In genomic region chr15:75185271-75186029, GRCh38 we compare ENCODE assay signal across 23 cellular contexts.
"Had no signal": no experiment of that assay in that cellular context is flagged by ENCODE, and none has a peak within 500 bp of the region (broad histone marks: within the 10 kb centered on the region; RNA-seq: fewer than 3 reads in every experiment).

No MANE protein-coding gene starts in this region.

- H3K36me3 ChIP-seq: colonic mucosa, left lung, tibial nerve, uterus had no signal

- H3K9me3 ChIP-seq: colonic mucosa, left lung, tibial nerve, uterus had no signal

- H3K36me3 Mint-ChIP-seq: activated naive CD4-positive, alpha-beta T cell treated with anti-CD3 and anti-CD28 coated beads, Interleukin-2, amount 10 ng/mL, durations not matched to agents 7 days and 5 days; brain had no signal

- ATAC-seq: activated naive CD8-positive, alpha-beta T cell treated with anti-CD3 and anti-CD28 coated beads, Interleukin-2, amount 50 U/mL, for 24 hours; activated T-cell treated with anti-CD3 and anti-CD28 coated beads, Interleukin-2, amount 50 U/mL, for 4 hours; foreskin keratinocyte; left lung; stimulated activated naive CD8-positive, alpha-beta T cell treated with anti-CD3 and anti-CD28 coated beads, Interleukin-15, Interleukin-2, amounts not matched to agents 100 U/mL and 50 U/mL, for 24 hours had no signal

- H3K27ac ChIP-seq: colonic mucosa, foreskin keratinocyte, left lung, tibial nerve, uterus had no signal

- H3K27me3 Mint-ChIP-seq: brain, progenitor cell of endocrine pancreas had no signal

- H3K4me3 ChIP-seq: colonic mucosa, left lung, tibial nerve, uterus had no signal

- H3K27ac Mint-ChIP-seq: activated naive CD4-positive, alpha-beta T cell treated with anti-CD3 and anti-CD28 coated beads, Interleukin-2, amount 10 ng/mL, durations not matched to agents 7 days and 5 days; activated naive CD8-positive, alpha-beta T cell treated with anti-CD3 and anti-CD28 coated beads, Interleukin-2, amount 50 U/mL, for 24 hours; brain; endodermal cell; nephron; T-helper 2 cell treated with Interferon-gamma antibody and Interleukin-4, amounts not matched to agents 5 μg/mL and 100 μg/mL, for 36 hours had no signal

- H3K9me3 Mint-ChIP-seq: activated naive CD4-positive, alpha-beta T cell treated with anti-CD3 and anti-CD28 coated beads, Interleukin-2, amount 10 ng/mL, durations not matched to agents 7 days and 5 days; activated naive CD8-positive, alpha-beta T cell treated with anti-CD3 and anti-CD28 coated beads, Interleukin-2, amount 50 U/mL, for 24 hours; activated T-cell treated with anti-CD3 and anti-CD28 coated beads, Interleukin-2, amount 50 U/mL, for 4 hours; T-helper 2 cell treated with Interferon-gamma antibody and Interleukin-4, amounts not matched to agents 5 μg/mL and 100 μg/mL, for 36 hours had no signal

- H3K4me1 ChIP-seq: foreskin keratinocyte had no signal

- H3K27me3 ChIP-seq: colonic mucosa, foreskin keratinocyte, tibial nerve, uterus had no signal

- H3K4me3 Mint-ChIP-seq: activated naive CD4-positive, alpha-beta T cell treated with anti-CD3 and anti-CD28 coated beads, Interleukin-2, amount 10 ng/mL, durations not matched to agents 7 days and 5 days; activated naive CD8-positive, alpha-beta T cell treated with anti-CD3 and anti-CD28 coated beads, Interleukin-2, amount 50 U/mL, for 24 hours; activated T-cell treated with anti-CD3 and anti-CD28 coated beads, Interleukin-2, amount 50 U/mL, for 4 hours; brain; endodermal cell; nephron; T-helper 2 cell treated with Interferon-gamma antibody and Interleukin-4, amounts not matched to agents 5 μg/mL and 100 μg/mL, for 36 hours had no signal

- DNase-seq: activated CD4-positive, alpha-beta T cell treated with anti-CD3 and anti-CD28 coated beads, Interleukin-2, amount 50 U/mL, for 1 hour; activated CD8-positive, alpha-beta memory T cell treated with anti-CD3 and anti-CD28 coated beads, Interleukin-2, amount 50 U/mL, for 4 hours; activated effector memory CD4-positive, alpha-beta T cell treated with Interleukin-2 at 50 U/mL for 16 hours; activated naive CD4-positive, alpha-beta T cell treated with anti-CD3 and anti-CD28 coated beads, Interleukin-2, amount 10 ng/mL, durations not matched to agents 7 days and 5 days; activated naive CD8-positive, alpha-beta T cell treated with anti-CD3 and anti-CD28 coated beads, Interleukin-2, amount 50 U/mL, for 24 hours; activated T-cell treated with anti-CD3 and anti-CD28 coated beads, Interleukin-2, amount 50 U/mL, for 4 hours; anterior cingulate cortex; caudate nucleus; colonic mucosa; endodermal cell; foreskin keratinocyte; left lung; mammary epithelial cell; midbrain; occipital lobe; stimulated activated CD4-positive, alpha-beta T cell treated with anti-CD3 and anti-CD28 coated beads, Interleukin-2, amount 100 ng/mL, for 24 hours; stimulated activated naive CD8-positive, alpha-beta T cell treated with anti-CD3 and anti-CD28 coated beads, Interleukin-15, Interleukin-2, amounts not matched to agents 100 U/mL and 50 U/mL, for 24 hours; uterus had no signal
